Comparison of ENCODE assay signal across 19 cellular contexts in the genomic region with DNA sequence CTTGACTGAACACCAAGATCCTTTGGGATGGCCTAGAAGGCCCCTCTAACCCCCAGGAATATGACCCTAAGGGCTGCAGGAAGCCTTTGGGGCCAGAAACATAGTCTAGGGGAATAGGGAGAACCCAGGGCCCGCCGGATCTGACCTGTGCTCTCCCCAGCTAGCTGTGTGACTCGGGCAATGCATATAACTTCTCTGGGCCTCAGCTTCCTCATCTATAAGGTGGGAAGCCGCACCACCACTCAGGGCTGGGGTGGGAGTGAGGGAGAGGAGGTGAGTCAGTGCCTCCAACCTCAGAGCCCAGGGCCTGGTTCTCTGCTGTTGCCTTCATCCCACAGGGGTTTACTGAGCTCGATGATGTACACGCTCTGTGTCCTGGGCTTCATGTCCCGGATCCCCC.
"Had no signal": no experiment of that assay in that cellular context is flagged by ENCODE, and none has a peak within 500 bp of the region (broad histone marks: within the 10 kb centered on the region; RNA-seq: fewer than 3 reads in every experiment).

No MANE protein-coding gene starts in this region.

- H3K4me3 Mint-ChIP-seq: activated B cell treated with CpG ODN at 0.5 μM for 24 hours; activated naive CD8-positive, alpha-beta T cell treated with anti-CD3 and anti-CD28 coated beads for 36 hours; T-helper 17 cell had no signal

- H3K9me3 ChIP-seq: left lung, sigmoid colon, upper lobe of left lung had no signal

- H3K9me3 Mint-ChIP-seq: activated B cell treated with CpG ODN at 0.5 μM for 24 hours; activated naive CD8-positive, alpha-beta T cell treated with anti-CD3 and anti-CD28 coated beads for 36 hours had no signal

- H3K4me1 Mint-ChIP-seq: activated B cell treated with CpG ODN at 0.5 μM for 24 hours; activated naive CD8-positive, alpha-beta T cell treated with anti-CD3 and anti-CD28 coated beads for 36 hours; T-helper 17 cell had no signal

- H3K36me3 Mint-ChIP-seq: activated naive CD8-positive, alpha-beta T cell treated with anti-CD3 and anti-CD28 coated beads for 36 hours had no signal

- ATAC-seq: left lung, T-helper 17 cell had no signal

- H3K27me3 ChIP-seq: left lung, upper lobe of left lung had no signal

- H3K27ac Mint-ChIP-seq: activated B cell treated with CpG ODN at 0.5 μM for 24 hours; activated naive CD8-positive, alpha-beta T cell treated with anti-CD3 and anti-CD28 coated beads for 36 hours; T-helper 17 cell had no signal

- DNase-seq: activated B cell treated with CpG ODN at 0.5 μM for 24 hours; activated CD4-positive, alpha-beta T cell treated with anti-CD3 and anti-CD28 coated beads for 4 hours; activated CD4-positive, alpha-beta T cell treated with anti-CD3 and anti-CD28 coated beads, Interleukin-2, amount 50 U/mL, for 48 hours; activated naive CD4-positive, alpha-beta T cell treated with Interleukin-2 at 50 U/mL for 16 hours; activated naive CD8-positive, alpha-beta T cell treated with anti-CD3 and anti-CD28 coated beads for 36 hours; amygdala; cerebellar nuclear complex; effector CD4-positive, alpha-beta T cell; foreskin fibroblast; left lung; occipital lobe; sigmoid colon; stimulated activated CD4-positive, alpha-beta T cell treated with anti-CD3 and anti-CD28 coated beads, Interleukin-15, amount 100 ng/mL, for 24 hours; stimulated activated naive CD4-positive, alpha-beta T cell; T-helper 17 cell had no signal

- H3K36me3 ChIP-seq: left lung, sigmoid colon, upper lobe of left lung had no signal

- FAIRE-seq: bronchial epithelial cell, endometrium had no signal

- H3K4me1 ChIP-seq: left lung, sigmoid colon, upper lobe of left lung had no signal

- H3K27ac ChIP-seq: left lung, sigmoid colon, upper lobe of left lung had no signal

- H3K4me3 ChIP-seq: left lung, sigmoid colon, smooth muscle cell, upper lobe of left lung had no signal

- H3K4me2 ChIP-seq: smooth muscle cell had no signal
